ENCODE assay signal across 1 cellular context in the genomic region with DNA sequence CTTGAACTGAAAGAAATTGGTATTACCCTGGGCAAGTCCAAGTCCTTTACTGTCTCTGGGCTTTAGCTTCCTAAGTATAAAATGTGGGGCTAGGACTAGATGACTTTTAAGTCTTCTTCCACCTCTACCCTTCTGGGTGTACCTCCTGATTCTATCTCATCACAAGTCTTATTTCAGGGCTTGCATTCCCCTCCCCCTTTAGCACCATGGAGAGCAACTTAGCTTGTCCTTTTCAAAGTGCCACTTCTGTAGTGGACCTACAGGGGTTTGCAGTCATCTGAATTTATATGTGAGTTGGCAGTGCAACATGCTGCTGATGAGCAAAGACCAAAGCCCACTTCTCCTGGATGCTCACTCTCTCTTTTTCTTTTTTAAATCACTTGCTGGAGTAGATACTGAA.
TF ChIP-seq lines count a peak whose summit lies in the region.

No MANE protein-coding gene starts in this region.

TF ChIP-seq in H1, 55 proteins besides CTCF, POLR2A, EP300 and RAD21:
- TF ChIP-seq, protein P1, sequence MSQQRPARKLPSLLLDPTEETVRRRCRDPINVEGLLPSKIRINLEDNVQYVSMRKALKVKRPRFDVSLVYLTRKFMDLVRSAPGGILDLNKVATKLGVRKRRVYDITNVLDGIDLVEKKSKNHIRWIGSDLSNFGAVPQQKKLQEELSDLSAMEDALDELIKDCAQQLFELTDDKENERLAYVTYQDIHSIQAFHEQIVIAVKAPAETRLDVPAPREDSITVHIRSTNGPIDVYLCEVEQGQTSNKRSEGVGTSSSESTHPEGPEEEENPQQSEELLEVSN (IDR thresholded peaks at IDR 0.05): no peak
- TF ChIP-seq TAF1 (IDR thresholded peaks at IDR 0.05; ENCODE audit: low read depth, low read length) (no peak), ZNF274 (IDR thresholded peaks at IDR 0.05; ENCODE audit: borderline replicate concordance, extremely low read depth, low read length) (no peak)
